ENCODE assay signal across 8 cellular contexts in the genomic region with DNA sequence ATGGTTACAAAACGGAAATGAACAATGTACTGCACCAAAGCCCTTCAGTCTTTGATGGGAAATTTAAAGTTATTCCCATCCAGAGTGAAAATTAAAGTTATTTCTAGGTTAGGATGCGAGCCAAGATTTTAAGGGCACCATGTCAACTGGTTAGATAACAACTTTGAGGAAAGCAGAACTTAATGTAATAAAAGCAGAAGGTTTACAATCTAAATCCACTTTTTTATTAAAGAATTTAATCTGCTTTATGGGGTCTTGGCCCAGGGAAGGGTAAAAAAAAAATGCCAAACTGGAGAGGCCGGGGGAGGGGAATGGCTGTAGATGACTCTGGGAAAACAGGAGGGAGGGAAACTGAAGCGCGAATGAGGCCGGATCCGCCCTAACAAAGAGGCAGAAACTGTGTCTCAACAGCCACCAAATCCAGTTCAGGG.
A peak's percentile ranks its signal among the peaks of the same experiment; 100 is the strongest.
DNase-seq lines count a peak whose midpoint lies in the region; ATAC-seq and TF ChIP-seq lines count a peak whose summit lies in the region.

No MANE protein-coding gene starts in this region.

- peaks cover 15% of the 10 kb centered on the region for H3K9me3 Mint-ChIP-seq in activated CD8-positive, alpha-beta memory T cell treated with anti-CD3 and anti-CD28 coated beads, Interleukin-2, amount 10 ng/mL, durations not matched to agents 7 days and 5 days (ENCODE audit: low read depth)
- no peaks in the 10 kb centered on the region for H3K9me3 Mint-ChIP-seq in MCF 10A (ENCODE audit: unreplicated experiment)
- peaks cover 27% of the 10 kb centered on the region for H3K9me3 Mint-ChIP-seq in type B pancreatic cell

- H3K27me3 Mint-ChIP-seq in activated CD8-positive, alpha-beta memory T cell treated with anti-CD3 and anti-CD28 coated beads, Interleukin-2, amount 10 ng/mL, durations not matched to agents 7 days and 5 days: no peaks in the 10 kb centered on the region
- H3K27me3 Mint-ChIP-seq in MCF 10A (ENCODE audit: insufficient read depth, unreplicated experiment): no peaks in the 10 kb centered on the region
- H3K27me3 Mint-ChIP-seq in type B pancreatic cell: peaks cover 3% of the 10 kb centered on the region

- peak overlapping the region; percentile 59 for H3K9ac ChIP-seq in mesendoderm (ENCODE audit: low read length)

- H4K8ac ChIP-seq in mesendoderm (ENCODE audit: low read depth, low read length): no peak overlapping the region

- no peak overlapping the region for H2BK120ac ChIP-seq in mesendoderm (ENCODE audit: low read depth, low read length)

- H3K27ac ChIP-seq in mesendoderm (ENCODE audit: low read depth, low read length): peak overlapping the region; percentile 79

- H2BK5ac ChIP-seq in mesendoderm (ENCODE audit: low read length): no peak overlapping the region

- no peak for ATAC-seq in activated CD8-positive, alpha-beta memory T cell treated with anti-CD3 and anti-CD28 coated beads, Interleukin-2, amount 10 ng/mL, durations not matched to agents 7 days and 5 days
- ATAC-seq in HG03097 (IDR thresholded peaks at IDR 0.05; ENCODE audit: low FRiP score, unreplicated experiment) (no peak), HG02798 (IDR thresholded peaks at IDR 0.05; ENCODE audit: poor library complexity, unreplicated experiment) (no peak)

- no peak overlapping the region for H3K56ac ChIP-seq in mesendoderm (ENCODE audit: low read length)

- H2BK15ac ChIP-seq in mesendoderm (replicated peaks; ENCODE audit: low read depth): no peak overlapping the region

- H3K4me3 ChIP-seq in mesendoderm (ENCODE audit: low read length): no peak overlapping the region

- no peaks in the 10 kb centered on the region for H3K79me1 ChIP-seq in mesendoderm (ENCODE audit: low read length)

- no peak overlapping the region for H3K4ac ChIP-seq in mesendoderm (ENCODE audit: low read depth, low read length)

- POLR2A ChIA-PET in MCF 10A (lab: Yijun Ruan, JAX): interaction anchor here (0.6 to 2.0 kb wide), 7 partner anchors 16 to 188 kb away, joined by 3 to 8 read pairs (median 4); a partner anchor contains a TSS

- no peaks in the 10 kb centered on the region for H3K36me3 ChIP-seq in mesendoderm (ENCODE audit: control insufficient read depth, insufficient read depth, low read length)

- peak overlapping the region; percentile 71 for H3K4me3 Mint-ChIP-seq in activated CD8-positive, alpha-beta memory T cell treated with anti-CD3 and anti-CD28 coated beads, Interleukin-2, amount 10 ng/mL, durations not matched to agents 7 days and 5 days
- H3K4me3 Mint-ChIP-seq in MCF 10A (ENCODE audit: unreplicated experiment): no peak overlapping the region
- H3K4me3 Mint-ChIP-seq in type B pancreatic cell: peak overlapping the region; percentile 76

- TF ChIP-seq CTCF in MCF 10A (IDR thresholded peaks at IDR 0.05; ENCODE audit: unreplicated experiment) (no peak), type B pancreatic cell (conservative IDR thresholded peaks at IDR 0.05) (no peak)

- intact Hi-C loops in MCF 10A (cut with micrococcal nuclease): no loop called here

- no peaks in the 10 kb centered on the region for H3K27me3 ChIP-seq in mesendoderm (ENCODE audit: insufficient read depth, low read length, poor library complexity)

- no peak overlapping the region for H4K5ac ChIP-seq in mesendoderm (ENCODE audit: low read length)

- H3K36me3 Mint-ChIP-seq in activated CD8-positive, alpha-beta memory T cell treated with anti-CD3 and anti-CD28 coated beads, Interleukin-2, amount 10 ng/mL, durations not matched to agents 7 days and 5 days: peaks cover 25% of the 10 kb centered on the region
- H3K36me3 Mint-ChIP-seq in MCF 10A (ENCODE audit: insufficient read depth, unreplicated experiment): no peaks in the 10 kb centered on the region
- H3K36me3 Mint-ChIP-seq in type B pancreatic cell: peaks cover 57% of the 10 kb centered on the region

- H3K4me1 ChIP-seq in mesendoderm (ENCODE audit: control insufficient read depth, low read depth, low read length): peaks cover 15% of the 10 kb centered on the region

- no peak overlapping the region for H3K4me2 ChIP-seq in mesendoderm (ENCODE audit: low read length)

- peaks cover 49% of the 10 kb centered on the region for H3K4me1 Mint-ChIP-seq in activated CD8-positive, alpha-beta memory T cell treated with anti-CD3 and anti-CD28 coated beads, Interleukin-2, amount 10 ng/mL, durations not matched to agents 7 days and 5 days
- H3K4me1 Mint-ChIP-seq in MCF 10A (ENCODE audit: insufficient read depth, unreplicated experiment) (peaks cover 20% of the 10 kb centered on the region), type B pancreatic cell (ENCODE audit: unreplicated experiment) (peaks cover 32% of the 10 kb centered on the region)

- H3K79me2 ChIP-seq in mesendoderm (ENCODE audit: control insufficient read depth, insufficient read depth, low read length): no peaks in the 10 kb centered on the region

- no peak overlapping the region for H3K23ac ChIP-seq in mesendoderm (ENCODE audit: low read length)

- no peak for DNase-seq in activated CD8-positive, alpha-beta memory T cell treated with anti-CD3 and anti-CD28 coated beads, Interleukin-2, amount 10 ng/mL, durations not matched to agents 7 days and 5 days
- DNase-seq in activated CD8-positive, alpha-beta memory T cell treated with anti-CD3 and anti-CD28 coated beads for 24 hours: no peak
- DNase-seq in MCF 10A (ENCODE audit: unreplicated experiment) (no peak), mesendoderm (no peak), type B pancreatic cell (ENCODE audit: extremely low spot score, unreplicated experiment) (no peak), HT-29 (ENCODE audit: low spot score) (no peak)

- peak overlapping the region; percentile 100 for H3K27ac Mint-ChIP-seq in activated CD8-positive, alpha-beta memory T cell treated with anti-CD3 and anti-CD28 coated beads, Interleukin-2, amount 10 ng/mL, durations not matched to agents 7 days and 5 days
- H3K27ac Mint-ChIP-seq in MCF 10A (ENCODE audit: low read depth, unreplicated experiment): peak overlapping the region; percentile 85
- H3K27ac Mint-ChIP-seq in type B pancreatic cell: peak overlapping the region; percentile 92

- no TSS peak for BruUV-seq in MCF 10A (replicated peaks; lab: Mats Ljungman, UMichigan)

- no peak overlapping the region for H2AK5ac ChIP-seq in mesendoderm (ENCODE audit: low read length)

- no peak overlapping the region for H3K18ac ChIP-seq in mesendoderm (ENCODE audit: low read length)

- WGBS in mesendoderm (ENCODE audit: extremely low coverage, insufficient coverage, low lambda C conversion rate): no CpG with 5 or more reads among the region's 7 CpGs

- CTCF ChIA-PET in activated CD8-positive, alpha-beta memory T cell treated with anti-CD3 and anti-CD28 coated beads, Interleukin-2, amount 10 ng/mL, durations not matched to agents 7 days and 5 days (lab: Charles Lee): interaction anchor here (0.5 to 3.4 kb wide), 14 partner anchors 17 to 700 kb away, joined by 3 to 28 read pairs (median 6); a partner anchor contains a TSS
- CTCF ChIA-PET in MCF 10A (lab: Yijun Ruan, JAX): interaction anchor here (0.5 to 0.9 kb wide), 2 partner anchors 63 to 196 kb away, joined by 3 to 5 read pairs; no protein-coding TSS in a partner anchor
